12 cellular contexts compared by ENCODE assay signal in the genomic region with DNA sequence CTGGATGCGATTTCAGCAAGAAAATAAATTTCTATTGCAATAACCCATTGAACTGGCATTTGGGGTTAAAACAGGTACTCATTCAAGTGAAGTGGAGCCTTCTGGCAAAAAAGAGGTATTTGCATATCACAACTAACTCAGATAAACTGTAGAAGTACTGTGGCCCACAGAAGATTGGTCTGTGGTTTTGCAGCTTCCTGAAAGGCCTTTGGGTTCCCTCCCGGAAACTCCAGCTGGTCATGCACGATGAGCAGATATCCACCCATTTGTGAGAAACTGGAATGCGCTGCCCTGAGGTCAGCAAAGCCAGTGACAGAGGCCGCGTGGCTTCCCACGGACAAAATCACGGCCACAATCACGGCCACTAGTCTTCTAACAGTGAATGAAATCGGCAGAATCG.
DNase-seq lines count a peak whose midpoint lies in the region; ATAC-seq and TF ChIP-seq lines count a peak whose summit lies in the region.
"Had no signal": no experiment of that assay in that cellular context is flagged by ENCODE, and none has a peak within 500 bp of the region (broad histone marks: within the 10 kb centered on the region; RNA-seq: fewer than 3 reads in every experiment).

No MANE protein-coding gene starts in this region.

- H3K27ac ChIP-seq in right atrium auricular region (peak overlapping the region in 1 of 2 donors; percentile 33), gastrocnemius medialis (no peak overlapping the region)
- H3K27ac ChIP-seq: C4-2B had no signal

- no peaks in the 10 kb centered on the region for H3K9me3 Mint-ChIP-seq in T-helper 1 cell treated with Interleukin-12 subunit alpha and Interleukin-12 subunit beta and Interleukin-4 antibody, amounts not matched to agents 30 μg/mL and 1 μg/mL, for 36 hours

- peak; percentile 66 for ATAC-seq in HG03025 (IDR thresholded peaks at IDR 0.05; ENCODE audit: low FRiP score, unreplicated experiment)
- no peak for ATAC-seq in gastrocnemius medialis

- H3K36me3 Mint-ChIP-seq in T-helper 1 cell treated with Interleukin-12 subunit alpha and Interleukin-12 subunit beta and Interleukin-4 antibody, amounts not matched to agents 30 μg/mL and 1 μg/mL, for 36 hours (ENCODE audit: low read depth): peaks cover 7% of the 10 kb centered on the region

- peaks cover 0 to 14% of the 10 kb centered on the region in 2 donors for H3K4me1 ChIP-seq in right atrium auricular region
- peaks cover 4 to 5% of the 10 kb centered on the region in 2 donors for H3K4me1 ChIP-seq in gastrocnemius medialis

- peak; percentile 4 for DNase-seq in stimulated activated CD4-positive, alpha-beta T cell treated with anti-CD3 and anti-CD28 coated beads, Interleukin-4, amount 100 ng/mL, for 24 hours
- DNase-seq in stimulated activated CD4-positive, alpha-beta T cell treated with anti-CD3 and anti-CD28 coated beads, Interleukin-1b, Interleukin-23, amount 100 ng/mL, for 48 hours: no peak
- DNase-seq in NCI-H1105 treated with DMSO at 0.1 percent for 48 hours (lab: John Stamatoyannopoulos, UW) (no peak), right atrium auricular region (ENCODE audit: low spot score) (no peak), NCI-H1930 (lab: John Stamatoyannopoulos, UW) (no peak), gastrocnemius medialis (no peak)
- DNase-seq: anterior cingulate cortex, NCI-H2029 treated with DMSO at 0.1 percent for 48 hours, occipital lobe had no signal

- no peak overlapping the region for H3K27ac Mint-ChIP-seq in T-helper 1 cell treated with Interleukin-12 subunit alpha and Interleukin-12 subunit beta and Interleukin-4 antibody, amounts not matched to agents 30 μg/mL and 1 μg/mL, for 36 hours

- H3K4me3 Mint-ChIP-seq in T-helper 1 cell treated with Interleukin-12 subunit alpha and Interleukin-12 subunit beta and Interleukin-4 antibody, amounts not matched to agents 30 μg/mL and 1 μg/mL, for 36 hours: peak overlapping the region; percentile 15

- H3K4me1 Mint-ChIP-seq in T-helper 1 cell treated with Interleukin-12 subunit alpha and Interleukin-12 subunit beta and Interleukin-4 antibody, amounts not matched to agents 30 μg/mL and 1 μg/mL, for 36 hours (ENCODE audit: low read depth): peaks cover 24% of the 10 kb centered on the region

- no peaks in the 10 kb centered on the region for H3K27me3 ChIP-seq in right atrium auricular region
- H3K27me3 ChIP-seq in gastrocnemius medialis: no peaks in the 10 kb centered on the region

- peaks cover 29% of the 10 kb centered on the region for H3K27me3 Mint-ChIP-seq in T-helper 1 cell treated with Interleukin-12 subunit alpha and Interleukin-12 subunit beta and Interleukin-4 antibody, amounts not matched to agents 30 μg/mL and 1 μg/mL, for 36 hours (ENCODE audit: low read depth)

- H3K4me3 ChIP-seq in right atrium auricular region (no peak overlapping the region), gastrocnemius medialis (no peak overlapping the region)

- H3K9me3 ChIP-seq in right atrium auricular region (no peaks in the 10 kb centered on the region), gastrocnemius medialis (no peaks in the 10 kb centered on the region)

- TF ChIP-seq POLR2A in gastrocnemius medialis (IDR thresholded peaks at IDR 0.05): no peak

- no peak for TF ChIP-seq CTCF in right atrium auricular region (IDR thresholded peaks at IDR 0.05)
- TF ChIP-seq CTCF in gastrocnemius medialis (IDR thresholded peaks at IDR 0.05 in 4 of 5, conservative IDR thresholded peaks at IDR 0.05 in 1 of 5): no peak

- in situ Hi-C loops in gastrocnemius medialis (cut with MboI; ENCODE audit: low sequenced_read_pairs in 4 of 4): no loop called here

- intact Hi-C loops in gastrocnemius medialis (cut with DNase I; ENCODE audit: low total_unique reads): no loop called here

- no peaks in the 10 kb centered on the region for H3K36me3 ChIP-seq in right atrium auricular region
- H3K36me3 ChIP-seq in gastrocnemius medialis: no peaks in the 10 kb centered on the region
